In genomic region chr6:168332020-168332419, GRCh38 we compare ENCODE assay signal across 1 cellular context.
TF ChIP-seq lines count a peak whose summit lies in the region.

No MANE protein-coding gene starts in this region.

TF ChIP-seq in GM23338, 12 proteins besides CTCF, POLR2A, EP300 and RAD21:
- peak; percentile 78 for TF ChIP-seq ZNF462 (CRISPR knock-in tag; IDR thresholded peaks at IDR 0.05)
- TF ChIP-seq POLR2AphosphoS5 (IDR thresholded peaks at IDR 0.05; ENCODE audit: low read depth), result no peak
